ENCODE assay signal across 1 cellular context in the genomic region with DNA sequence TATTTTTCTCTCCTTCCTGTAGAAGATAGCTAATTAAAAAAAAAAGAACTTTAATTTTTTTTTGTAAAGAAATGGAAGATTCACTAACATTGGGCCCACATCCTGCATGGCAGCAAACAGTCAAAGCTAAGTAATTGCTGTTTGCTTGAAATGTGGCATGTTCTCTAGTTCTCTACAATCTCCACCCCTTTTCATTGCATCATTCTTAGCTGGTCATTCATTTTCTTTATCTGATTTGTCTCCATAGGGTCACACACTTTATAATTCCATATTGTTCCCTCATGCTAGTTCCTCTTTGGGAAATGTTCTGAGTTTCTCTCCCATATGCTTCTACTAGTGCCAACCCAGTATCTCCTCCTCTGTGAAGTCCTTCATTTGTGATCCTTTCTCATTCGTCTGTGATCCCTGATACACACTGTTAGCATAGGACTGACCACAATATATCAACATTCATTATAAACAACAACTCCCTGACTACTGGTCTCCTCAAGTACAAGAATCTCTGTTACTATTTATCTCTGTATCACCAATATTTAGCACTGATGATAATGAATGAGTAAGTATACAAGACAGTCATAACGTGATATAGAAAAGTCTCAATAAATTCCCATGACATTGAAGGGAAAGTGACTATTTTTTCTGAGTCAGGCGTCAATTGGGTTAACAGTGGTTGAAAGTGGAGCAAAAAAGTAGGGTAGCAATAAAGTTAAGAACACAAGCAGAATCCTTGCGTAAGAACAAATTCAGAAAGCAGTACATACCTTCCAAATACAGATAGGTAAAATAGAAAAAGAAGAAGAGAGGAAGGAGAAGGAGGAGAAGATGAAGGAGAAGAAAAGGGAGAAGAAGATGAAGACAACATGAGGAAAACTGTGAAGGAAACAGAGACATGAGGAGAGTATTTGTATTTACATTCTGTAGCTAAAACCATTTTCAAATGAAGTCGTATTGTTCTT.
TF ChIP-seq lines count a peak whose summit lies in the region.

No MANE protein-coding gene starts in this region.

TF ChIP-seq in K562, 482 proteins besides CTCF, POLR2A, EP300 and RAD21 (continued from another document and continues in another):
- TF ChIP-seq, protein P1, sequence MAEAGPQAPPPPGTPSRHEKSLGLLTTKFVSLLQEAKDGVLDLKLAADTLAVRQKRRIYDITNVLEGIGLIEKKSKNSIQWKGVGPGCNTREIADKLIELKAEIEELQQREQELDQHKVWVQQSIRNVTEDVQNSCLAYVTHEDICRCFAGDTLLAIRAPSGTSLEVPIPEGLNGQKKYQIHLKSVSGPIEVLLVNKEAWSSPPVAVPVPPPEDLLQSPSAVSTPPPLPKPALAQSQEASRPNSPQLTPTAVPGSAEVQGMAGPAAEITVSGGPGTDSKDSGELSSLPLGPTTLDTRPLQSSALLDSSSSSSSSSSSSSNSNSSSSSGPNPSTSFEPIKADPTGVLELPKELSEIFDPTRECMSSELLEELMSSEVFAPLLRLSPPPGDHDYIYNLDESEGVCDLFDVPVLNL (CRISPR knock-in tag; IDR thresholded peaks at IDR 0.05; ENCODE audit: low read depth), result no peak
- TF ChIP-seq, protein P2, sequence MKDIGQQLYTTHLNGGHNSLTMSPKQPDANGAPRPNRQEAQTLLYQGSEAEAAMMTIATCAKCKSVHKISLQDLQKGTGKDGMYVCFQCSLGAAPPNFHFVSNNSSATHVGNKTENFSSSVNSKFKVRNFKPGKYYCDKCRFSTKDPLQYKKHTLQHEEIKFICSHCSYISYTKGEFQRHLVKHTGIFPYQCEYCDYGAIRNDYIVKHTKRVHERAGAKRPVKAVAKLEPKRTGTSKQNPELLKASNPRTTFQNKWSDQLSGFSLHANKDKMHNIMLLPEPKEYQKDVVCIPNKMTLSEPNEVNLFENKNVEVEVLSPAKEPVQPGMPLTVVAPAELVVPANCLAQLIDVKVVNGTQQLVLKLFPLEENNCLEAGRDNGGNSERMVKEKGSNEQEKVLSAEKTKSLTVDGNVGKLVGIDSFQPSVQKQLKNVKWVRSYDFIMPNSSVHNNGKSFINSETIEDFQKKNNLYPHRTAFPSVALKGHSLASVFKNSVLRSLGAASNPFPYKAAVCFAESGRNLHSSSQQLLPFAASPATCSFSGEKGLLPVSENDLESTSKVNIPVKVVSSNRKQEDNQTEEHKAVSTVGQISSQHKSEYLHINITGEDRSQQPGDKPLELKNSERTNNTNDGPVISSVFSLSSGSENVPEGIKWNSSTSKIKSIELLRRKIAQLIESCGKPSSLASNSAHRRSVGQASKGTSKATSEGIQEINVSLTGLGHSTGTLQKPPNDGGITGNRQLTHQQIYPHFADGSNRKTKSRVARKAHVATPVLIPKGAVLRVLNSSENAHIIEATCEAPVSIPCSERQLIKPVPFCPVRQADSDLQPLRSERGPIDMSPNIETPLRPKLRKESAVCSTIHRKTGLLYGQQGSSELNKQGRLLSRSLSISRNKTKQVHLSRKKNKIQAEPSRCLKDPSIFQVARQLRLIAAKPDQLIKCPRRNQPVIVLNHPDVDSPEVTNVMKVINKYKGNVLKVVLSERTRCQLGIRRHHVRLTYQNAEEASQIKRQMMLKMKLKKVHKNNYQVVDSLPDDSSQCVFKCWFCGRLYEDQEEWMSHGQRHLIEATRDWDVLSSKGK (CRISPR knock-in tag; IDR thresholded peaks at IDR 0.05), result no peak
- TF ChIP-seq U2AF2 (optimal IDR thresholded peaks at IDR 0.05; ENCODE audit: low read depth, low read length) (no peak), DMBX1 (CRISPR knock-in tag; IDR thresholded peaks at IDR 0.05; ENCODE audit: borderline replicate concordance) (peak; percentile 84), ZNF165 (CRISPR knock-in tag; IDR thresholded peaks at IDR 0.05; ENCODE audit: borderline replicate concordance) (no peak), ILF3 (IDR thresholded peaks at IDR 0.05; ENCODE audit: borderline replicate concordance) (no peak), ARID2 (IDR thresholded peaks at IDR 0.05) (no peak), KAT2B (IDR thresholded peaks at IDR 0.05; ENCODE audit: low read depth, low read length) (no peak), HIVEP1 (CRISPR knock-in tag; IDR thresholded peaks at IDR 0.05) (no peak), KHSRP (IDR thresholded peaks at IDR 0.05) (no peak), KDM1A (IDR thresholded peaks at IDR 0.05) (no peak; a peak in 1 of 4 replicates), CXXC5 (CRISPR knock-in tag; IDR thresholded peaks at IDR 0.05) (peak; percentile 44), PHTF2 (CRISPR knock-in tag; IDR thresholded peaks at IDR 0.05) (no peak), ZKSCAN3 (CRISPR knock-in tag; IDR thresholded peaks at IDR 0.05) (no peak), NELFE (IDR thresholded peaks at IDR 0.05; ENCODE audit: insufficient read depth, insufficient read length) (no peak), TARDBP (IDR thresholded peaks at IDR 0.05) (no peak), FOXM1 (IDR thresholded peaks at IDR 0.05; ENCODE audit: low read depth) (no peak; the same call in 1 of the 2 replicates), FOXM1 (CRISPR knock-in tag; IDR thresholded peaks at IDR 0.05; ENCODE audit: low read depth) (no peak), SNRNP70 (optimal IDR thresholded peaks at IDR 0.05; ENCODE audit: low read depth, low read length) (no peak), RBM34 (IDR thresholded peaks at IDR 0.05; ENCODE audit: borderline replicate concordance, insufficient read depth, low read length) (no peak), POLR2AphosphoS2 (IDR thresholded peaks at IDR 0.05; ENCODE audit: low read length) (no peak)
- TF ChIP-seq, protein P3, sequence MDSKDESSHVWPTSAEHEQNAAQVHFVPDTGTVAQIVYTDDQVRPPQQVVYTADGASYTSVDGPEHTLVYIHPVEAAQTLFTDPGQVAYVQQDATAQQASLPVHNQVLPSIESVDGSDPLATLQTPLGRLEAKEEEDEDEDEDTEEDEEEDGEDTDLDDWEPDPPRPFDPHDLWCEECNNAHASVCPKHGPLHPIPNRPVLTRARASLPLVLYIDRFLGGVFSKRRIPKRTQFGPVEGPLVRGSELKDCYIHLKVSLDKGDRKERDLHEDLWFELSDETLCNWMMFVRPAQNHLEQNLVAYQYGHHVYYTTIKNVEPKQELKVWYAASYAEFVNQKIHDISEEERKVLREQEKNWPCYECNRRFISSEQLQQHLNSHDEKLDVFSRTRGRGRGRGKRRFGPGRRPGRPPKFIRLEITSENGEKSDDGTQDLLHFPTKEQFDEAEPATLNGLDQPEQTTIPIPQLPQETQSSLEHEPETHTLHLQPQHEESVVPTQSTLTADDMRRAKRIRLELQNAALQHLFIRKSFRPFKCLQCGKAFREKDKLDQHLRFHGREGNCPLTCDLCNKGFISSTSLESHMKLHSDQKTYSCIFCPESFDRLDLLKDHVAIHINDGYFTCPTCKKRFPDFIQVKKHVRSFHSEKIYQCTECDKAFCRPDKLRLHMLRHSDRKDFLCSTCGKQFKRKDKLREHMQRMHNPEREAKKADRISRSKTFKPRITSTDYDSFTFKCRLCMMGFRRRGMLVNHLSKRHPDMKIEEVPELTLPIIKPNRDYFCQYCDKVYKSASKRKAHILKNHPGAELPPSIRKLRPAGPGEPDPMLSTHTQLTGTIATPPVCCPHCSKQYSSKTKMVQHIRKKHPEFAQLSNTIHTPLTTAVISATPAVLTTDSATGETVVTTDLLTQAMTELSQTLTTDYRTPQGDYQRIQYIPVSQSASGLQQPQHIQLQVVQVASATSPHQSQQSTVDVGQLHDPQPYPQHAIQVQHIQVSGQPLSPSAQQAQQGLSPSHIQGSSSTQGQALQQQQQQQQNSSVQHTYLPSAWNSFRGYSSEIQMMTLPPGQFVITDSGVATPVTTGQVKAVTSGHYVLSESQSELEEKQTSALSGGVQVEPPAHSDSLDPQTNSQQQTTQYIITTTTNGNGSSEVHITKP (IDR thresholded peaks at IDR 0.05; ENCODE audit: partially characterized antibody), result no peak
- TF ChIP-seq, protein P4, sequence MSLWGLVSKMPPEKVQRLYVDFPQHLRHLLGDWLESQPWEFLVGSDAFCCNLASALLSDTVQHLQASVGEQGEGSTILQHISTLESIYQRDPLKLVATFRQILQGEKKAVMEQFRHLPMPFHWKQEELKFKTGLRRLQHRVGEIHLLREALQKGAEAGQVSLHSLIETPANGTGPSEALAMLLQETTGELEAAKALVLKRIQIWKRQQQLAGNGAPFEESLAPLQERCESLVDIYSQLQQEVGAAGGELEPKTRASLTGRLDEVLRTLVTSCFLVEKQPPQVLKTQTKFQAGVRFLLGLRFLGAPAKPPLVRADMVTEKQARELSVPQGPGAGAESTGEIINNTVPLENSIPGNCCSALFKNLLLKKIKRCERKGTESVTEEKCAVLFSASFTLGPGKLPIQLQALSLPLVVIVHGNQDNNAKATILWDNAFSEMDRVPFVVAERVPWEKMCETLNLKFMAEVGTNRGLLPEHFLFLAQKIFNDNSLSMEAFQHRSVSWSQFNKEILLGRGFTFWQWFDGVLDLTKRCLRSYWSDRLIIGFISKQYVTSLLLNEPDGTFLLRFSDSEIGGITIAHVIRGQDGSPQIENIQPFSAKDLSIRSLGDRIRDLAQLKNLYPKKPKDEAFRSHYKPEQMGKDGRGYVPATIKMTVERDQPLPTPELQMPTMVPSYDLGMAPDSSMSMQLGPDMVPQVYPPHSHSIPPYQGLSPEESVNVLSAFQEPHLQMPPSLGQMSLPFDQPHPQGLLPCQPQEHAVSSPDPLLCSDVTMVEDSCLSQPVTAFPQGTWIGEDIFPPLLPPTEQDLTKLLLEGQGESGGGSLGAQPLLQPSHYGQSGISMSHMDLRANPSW (CRISPR knock-in tag; IDR thresholded peaks at IDR 0.05), result 0 out of 2 replicates have a peak, but pooled peaks have one; percentile 60
- TF ChIP-seq, protein P5, sequence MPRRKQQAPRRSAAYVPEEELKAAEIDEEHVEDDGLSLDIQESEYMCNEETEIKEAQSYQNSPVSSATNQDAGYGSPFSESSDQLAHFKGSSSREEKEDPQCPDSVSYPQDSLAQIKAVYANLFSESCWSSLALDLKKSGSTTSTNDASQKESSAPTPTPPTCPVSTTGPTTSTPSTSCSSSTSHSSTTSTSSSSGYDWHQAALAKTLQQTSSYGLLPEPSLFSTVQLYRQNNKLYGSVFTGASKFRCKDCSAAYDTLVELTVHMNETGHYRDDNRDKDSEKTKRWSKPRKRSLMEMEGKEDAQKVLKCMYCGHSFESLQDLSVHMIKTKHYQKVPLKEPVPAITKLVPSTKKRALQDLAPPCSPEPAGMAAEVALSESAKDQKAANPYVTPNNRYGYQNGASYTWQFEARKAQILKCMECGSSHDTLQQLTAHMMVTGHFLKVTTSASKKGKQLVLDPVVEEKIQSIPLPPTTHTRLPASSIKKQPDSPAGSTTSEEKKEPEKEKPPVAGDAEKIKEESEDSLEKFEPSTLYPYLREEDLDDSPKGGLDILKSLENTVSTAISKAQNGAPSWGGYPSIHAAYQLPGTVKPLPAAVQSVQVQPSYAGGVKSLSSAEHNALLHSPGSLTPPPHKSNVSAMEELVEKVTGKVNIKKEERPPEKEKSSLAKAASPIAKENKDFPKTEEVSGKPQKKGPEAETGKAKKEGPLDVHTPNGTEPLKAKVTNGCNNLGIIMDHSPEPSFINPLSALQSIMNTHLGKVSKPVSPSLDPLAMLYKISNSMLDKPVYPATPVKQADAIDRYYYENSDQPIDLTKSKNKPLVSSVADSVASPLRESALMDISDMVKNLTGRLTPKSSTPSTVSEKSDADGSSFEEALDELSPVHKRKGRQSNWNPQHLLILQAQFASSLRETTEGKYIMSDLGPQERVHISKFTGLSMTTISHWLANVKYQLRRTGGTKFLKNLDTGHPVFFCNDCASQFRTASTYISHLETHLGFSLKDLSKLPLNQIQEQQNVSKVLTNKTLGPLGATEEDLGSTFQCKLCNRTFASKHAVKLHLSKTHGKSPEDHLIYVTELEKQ (CRISPR knock-in tag; IDR thresholded peaks at IDR 0.05), result no peak
- TF ChIP-seq, protein P6, sequence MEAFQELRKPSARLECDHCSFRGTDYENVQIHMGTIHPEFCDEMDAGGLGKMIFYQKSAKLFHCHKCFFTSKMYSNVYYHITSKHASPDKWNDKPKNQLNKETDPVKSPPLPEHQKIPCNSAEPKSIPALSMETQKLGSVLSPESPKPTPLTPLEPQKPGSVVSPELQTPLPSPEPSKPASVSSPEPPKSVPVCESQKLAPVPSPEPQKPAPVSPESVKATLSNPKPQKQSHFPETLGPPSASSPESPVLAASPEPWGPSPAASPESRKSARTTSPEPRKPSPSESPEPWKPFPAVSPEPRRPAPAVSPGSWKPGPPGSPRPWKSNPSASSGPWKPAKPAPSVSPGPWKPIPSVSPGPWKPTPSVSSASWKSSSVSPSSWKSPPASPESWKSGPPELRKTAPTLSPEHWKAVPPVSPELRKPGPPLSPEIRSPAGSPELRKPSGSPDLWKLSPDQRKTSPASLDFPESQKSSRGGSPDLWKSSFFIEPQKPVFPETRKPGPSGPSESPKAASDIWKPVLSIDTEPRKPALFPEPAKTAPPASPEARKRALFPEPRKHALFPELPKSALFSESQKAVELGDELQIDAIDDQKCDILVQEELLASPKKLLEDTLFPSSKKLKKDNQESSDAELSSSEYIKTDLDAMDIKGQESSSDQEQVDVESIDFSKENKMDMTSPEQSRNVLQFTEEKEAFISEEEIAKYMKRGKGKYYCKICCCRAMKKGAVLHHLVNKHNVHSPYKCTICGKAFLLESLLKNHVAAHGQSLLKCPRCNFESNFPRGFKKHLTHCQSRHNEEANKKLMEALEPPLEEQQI (IDR thresholded peaks at IDR 0.05), result no peak
- TF ChIP-seq, protein P7, sequence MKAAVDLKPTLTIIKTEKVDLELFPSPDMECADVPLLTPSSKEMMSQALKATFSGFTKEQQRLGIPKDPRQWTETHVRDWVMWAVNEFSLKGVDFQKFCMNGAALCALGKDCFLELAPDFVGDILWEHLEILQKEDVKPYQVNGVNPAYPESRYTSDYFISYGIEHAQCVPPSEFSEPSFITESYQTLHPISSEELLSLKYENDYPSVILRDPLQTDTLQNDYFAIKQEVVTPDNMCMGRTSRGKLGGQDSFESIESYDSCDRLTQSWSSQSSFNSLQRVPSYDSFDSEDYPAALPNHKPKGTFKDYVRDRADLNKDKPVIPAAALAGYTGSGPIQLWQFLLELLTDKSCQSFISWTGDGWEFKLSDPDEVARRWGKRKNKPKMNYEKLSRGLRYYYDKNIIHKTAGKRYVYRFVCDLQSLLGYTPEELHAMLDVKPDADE (conservative IDR thresholded peaks at IDR 0.05; ENCODE audit: control insufficient read depth, low read depth, low read length), result no peak
- TF ChIP-seq, protein P8, sequence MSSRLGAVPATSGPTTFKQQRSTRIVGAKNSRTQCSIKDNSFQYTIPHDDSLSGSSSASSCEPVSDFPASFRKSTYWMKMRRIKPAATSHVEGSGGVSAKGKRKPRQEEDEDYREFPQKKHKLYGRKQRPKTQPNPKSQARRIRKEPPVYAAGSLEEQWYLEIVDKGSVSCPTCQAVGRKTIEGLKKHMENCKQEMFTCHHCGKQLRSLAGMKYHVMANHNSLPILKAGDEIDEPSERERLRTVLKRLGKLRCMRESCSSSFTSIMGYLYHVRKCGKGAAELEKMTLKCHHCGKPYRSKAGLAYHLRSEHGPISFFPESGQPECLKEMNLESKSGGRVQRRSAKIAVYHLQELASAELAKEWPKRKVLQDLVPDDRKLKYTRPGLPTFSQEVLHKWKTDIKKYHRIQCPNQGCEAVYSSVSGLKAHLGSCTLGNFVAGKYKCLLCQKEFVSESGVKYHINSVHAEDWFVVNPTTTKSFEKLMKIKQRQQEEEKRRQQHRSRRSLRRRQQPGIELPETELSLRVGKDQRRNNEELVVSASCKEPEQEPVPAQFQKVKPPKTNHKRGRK (tag; IDR thresholded peaks at IDR 0.05), result peak; percentile 83
- TF ChIP-seq, protein P9, sequence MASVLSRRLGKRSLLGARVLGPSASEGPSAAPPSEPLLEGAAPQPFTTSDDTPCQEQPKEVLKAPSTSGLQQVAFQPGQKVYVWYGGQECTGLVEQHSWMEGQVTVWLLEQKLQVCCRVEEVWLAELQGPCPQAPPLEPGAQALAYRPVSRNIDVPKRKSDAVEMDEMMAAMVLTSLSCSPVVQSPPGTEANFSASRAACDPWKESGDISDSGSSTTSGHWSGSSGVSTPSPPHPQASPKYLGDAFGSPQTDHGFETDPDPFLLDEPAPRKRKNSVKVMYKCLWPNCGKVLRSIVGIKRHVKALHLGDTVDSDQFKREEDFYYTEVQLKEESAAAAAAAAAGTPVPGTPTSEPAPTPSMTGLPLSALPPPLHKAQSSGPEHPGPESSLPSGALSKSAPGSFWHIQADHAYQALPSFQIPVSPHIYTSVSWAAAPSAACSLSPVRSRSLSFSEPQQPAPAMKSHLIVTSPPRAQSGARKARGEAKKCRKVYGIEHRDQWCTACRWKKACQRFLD (CRISPR knock-in tag; IDR thresholded peaks at IDR 0.05), result no peak
